ENCODE assay signal across 1 cellular context in genomic region chr12:88854260-88854659, GRCh38.
TF ChIP-seq lines count a peak whose summit lies in the region.

No MANE protein-coding gene starts in this region.

TF ChIP-seq in IMR-90, 13 proteins besides CTCF, POLR2A, EP300 and RAD21:
- TF ChIP-seq FOS (IDR thresholded peaks at IDR 0.05; ENCODE audit: low read depth, low read length) (peak; percentile 6; the same call in 1 of the 2 replicates), RFX5 (IDR thresholded peaks at IDR 0.05; ENCODE audit: low read depth, low read length) (no peak), USF2 (IDR thresholded peaks at IDR 0.05; ENCODE audit: low read depth, low read length) (no peak), BHLHE40 (IDR thresholded peaks at IDR 0.05; ENCODE audit: low read depth, low read length) (no peak), SMC3 (IDR thresholded peaks at IDR 0.05; ENCODE audit: low read depth, low read length) (no peak), NFE2L2 (IDR thresholded peaks at IDR 0.05; ENCODE audit: low read depth, low read length) (no peak), CEBPB (IDR thresholded peaks at IDR 0.05; ENCODE audit: low read depth, low read length) (peak; percentile 54; the same call in 1 of the 2 replicates)
